ENCODE assay signal across 9 cellular contexts in the genomic region with DNA sequence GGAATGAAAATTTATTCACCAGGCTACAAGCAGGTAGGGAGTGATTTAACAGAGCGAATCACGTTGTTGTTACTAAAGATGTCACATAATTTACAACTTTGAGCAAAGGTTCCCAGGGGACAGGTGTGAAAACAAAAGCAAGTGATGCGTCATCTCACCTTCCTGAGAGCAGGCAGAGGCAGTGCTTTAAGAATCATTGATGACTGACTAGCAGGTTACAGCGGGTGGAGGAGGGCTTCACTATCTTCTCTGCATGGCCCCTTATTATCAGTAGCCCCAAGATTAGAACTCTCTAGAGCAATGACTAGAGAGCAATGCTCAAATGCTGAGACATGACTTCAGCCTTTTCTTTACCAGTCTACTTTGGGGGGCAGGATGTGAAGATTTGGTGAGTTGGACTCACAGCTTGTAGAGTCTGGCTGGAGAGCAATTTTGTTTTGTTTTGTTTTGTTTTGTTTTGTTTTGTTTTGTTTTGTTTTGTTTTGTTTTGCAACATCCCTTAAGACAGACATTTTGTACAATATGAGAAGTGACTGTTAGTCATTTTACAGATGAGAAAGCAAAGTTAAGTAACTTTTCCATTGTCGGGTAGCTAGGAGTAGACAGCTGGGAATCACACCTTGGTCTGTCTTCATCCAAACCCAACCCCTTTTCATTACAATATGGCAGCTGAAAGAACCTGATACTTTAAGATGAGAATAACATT.
DNase-seq lines count a peak whose midpoint lies in the region; ATAC-seq and TF ChIP-seq lines count a peak whose summit lies in the region.
"Had no signal": no experiment of that assay in that cellular context is flagged by ENCODE, and none has a peak within 500 bp of the region (broad histone marks: within the 10 kb centered on the region; RNA-seq: fewer than 3 reads in every experiment).

No MANE protein-coding gene starts in this region.

- H3K36me3 Mint-ChIP-seq in CD14-positive monocyte: peaks cover 0 to 2% of the 10 kb centered on the region in 2 donors

- H3K9me3 ChIP-seq in Peyer's patch: no peaks in the 10 kb centered on the region
- no peaks in the 10 kb centered on the region for H3K9me3 ChIP-seq in right lobe of liver

- TF ChIP-seq CTCF in CD14-positive monocyte (IDR thresholded peaks at IDR 0.05) (no peak), Peyer's patch (IDR thresholded peaks at IDR 0.05) (no peak), omental fat pad (IDR thresholded peaks at IDR 0.05) (no peak), right lobe of liver (IDR thresholded peaks at IDR 0.05) (no peak)

- TF ChIP-seq POLR2A in Peyer's patch (IDR thresholded peaks at IDR 0.05): no peak
- TF ChIP-seq POLR2A in right lobe of liver (IDR thresholded peaks at IDR 0.05): no peak

- ATAC-seq in GM18861 (IDR thresholded peaks at IDR 0.05; ENCODE audit: unreplicated experiment): peak; percentile 86
- ATAC-seq in HG02763 (IDR thresholded peaks at IDR 0.05; ENCODE audit: unreplicated experiment): peak; percentile 48
- ATAC-seq in GM19328 (IDR thresholded peaks at IDR 0.05; ENCODE audit: unreplicated experiment): no peak
- no peak for ATAC-seq in omental fat pad (ENCODE audit: low FRiP score)
- no peak for ATAC-seq in right lobe of liver

- DNase-seq in CD14-positive monocyte (ENCODE audit: low spot score): peak; percentile 49
- peak in 2 of 3 donors; percentile 29 to 56 for DNase-seq in Peyer's patch
- DNase-seq in omental fat pad (ENCODE audit: low spot score): no peak
- DNase-seq in NCI-H1694 treated with DMSO at 0.1 percent for 48 hours (lab: John Stamatoyannopoulos, UW): no peak
- no peak for DNase-seq in right lobe of liver
- DNase-seq: NCI-H1092 treated with DMSO at 0.1 percent for 48 hours had no signal

- H3K27me3 Mint-ChIP-seq in CD14-positive monocyte (ENCODE audit: low read depth in 3 of 3): peaks cover 0 to 3% (median 2%) of the 10 kb centered on the region in 3 donors

- H3K27ac Mint-ChIP-seq in CD14-positive monocyte: peak overlapping the region; percentile 61 to 89 (median 71)

- WGBS in right lobe of liver (ENCODE audit: insufficient coverage, low coverage, low lambda C conversion rate, missing lambda C conversion rate): 83% methylated on average over 4 of the region's 5 CpGs

- no peaks in the 10 kb centered on the region for H3K36me3 ChIP-seq in Peyer's patch
- no peaks in the 10 kb centered on the region for H3K36me3 ChIP-seq in right lobe of liver

- H3K27ac ChIP-seq in Peyer's patch: peak overlapping the region in 1 of 4 donors; percentile 31
- H3K27ac ChIP-seq in right lobe of liver: no peak overlapping the region

- intact Hi-C loops in CD14-positive monocyte (cut with micrococcal nuclease): loop anchor here (5.0 kb wide), 2 partner anchors 32 to 107 kb away; no protein-coding TSS in a partner anchor
- intact Hi-C loops in right lobe of liver (cut with DNase I): no loop called here

- H3K27me3 ChIP-seq in Peyer's patch: no peaks in the 10 kb centered on the region
- no peaks in the 10 kb centered on the region for H3K27me3 ChIP-seq in right lobe of liver

- peaks cover 0 to 5% (median 2%) of the 10 kb centered on the region in 4 donors for H3K4me1 ChIP-seq in Peyer's patch
- H3K4me1 ChIP-seq in right lobe of liver: peaks cover 0 to 10% (median 0%) of the 10 kb centered on the region in 4 donors

- peaks cover 39% of the 10 kb centered on the region for H3K4me1 Mint-ChIP-seq in CD14-positive monocyte

- no peak overlapping the region for H3K4me3 ChIP-seq in Peyer's patch
- no peak overlapping the region for H3K4me3 ChIP-seq in right lobe of liver

- H3K9me3 Mint-ChIP-seq in CD14-positive monocyte: peaks cover 2 to 13% (median 8%) of the 10 kb centered on the region in 7 donors

- H3K4me3 Mint-ChIP-seq in CD14-positive monocyte: no peak overlapping the region

Comparison
In these comparisons a context has a peak if more than half of its experiments do, and no peak if none do; other contexts are left out.
1. DNase-seq: peak in CD14-positive monocyte (single experiment) and Peyer's patch (2 of 3); none in omental fat pad (single experiment), NCI-H1694 treated with DMSO at 0.1 percent for 48 hours (single experiment) and right lobe of liver (0 of 3).
2. ATAC-seq: peak in GM18861 (single experiment) and HG02763 (single experiment); none in GM19328 (single experiment), omental fat pad (single experiment) and right lobe of liver (0 of 4).
3. intact Hi-C loops: an anchor here in CD14-positive monocyte (5.0 kb wide); none called in right lobe of liver.